8 cellular contexts compared by ENCODE assay signal in the genomic region with DNA sequence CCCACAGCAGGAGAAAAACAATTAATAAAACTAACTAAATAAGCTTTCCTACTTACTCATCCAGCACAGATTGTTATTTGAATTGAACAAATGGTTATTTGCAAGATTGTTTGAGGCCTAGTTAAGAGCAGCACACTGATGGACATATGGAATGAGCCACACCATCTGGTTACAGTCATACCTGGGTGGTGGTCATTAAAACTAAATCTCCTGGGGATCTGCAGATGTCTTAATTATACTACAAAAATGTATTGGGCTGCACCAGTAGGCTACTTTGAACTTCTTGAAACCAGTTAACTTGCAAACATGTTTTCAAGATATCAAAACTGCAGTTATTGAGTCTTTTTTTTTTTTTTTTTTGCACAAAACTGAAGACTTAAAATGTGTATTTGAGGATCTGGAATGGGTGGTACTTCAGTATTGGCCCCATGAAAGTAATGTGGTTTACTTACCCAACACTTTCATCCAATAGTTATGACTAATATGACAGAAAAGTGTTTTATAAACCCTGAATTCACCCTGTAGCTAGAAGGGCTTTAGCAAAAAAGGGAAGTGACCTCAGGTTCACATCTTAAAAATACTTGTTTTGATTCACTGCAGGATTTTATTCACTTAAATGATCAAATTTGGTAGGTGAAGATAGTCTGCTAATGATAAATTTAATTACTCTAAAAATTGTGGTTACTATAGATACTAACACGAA. TPM values are rescaled to one million over a fixed set of nuclear protein-coding genes. Genes with fewer than 3 reads are reported as not detected.
DNase-seq lines count a peak whose midpoint lies in the region; ATAC-seq and TF ChIP-seq lines count a peak whose summit lies in the region.

No MANE protein-coding gene starts in this region.

- 42 to 88% methylated on average over 1 of the region's 1 CpG for WGBS in heart right ventricle, 2 donors

- intact Hi-C loops in heart right ventricle (cut with DNase I): loop anchor here in 4 of 10 donors (5.0 to 10.0 kb wide), 3 partner anchors 175 to 285 kb away; no protein-coding TSS in a partner anchor

- no peaks in the 10 kb centered on the region for H3K4me1 ChIP-seq in foreskin keratinocyte
- H3K4me1 ChIP-seq in heart right ventricle: peaks cover 0 to 79% (median 38%) of the 10 kb centered on the region in 9 donors

- H3K27me3 ChIP-seq in foreskin keratinocyte (no peaks in the 10 kb centered on the region), heart right ventricle (no peaks in the 10 kb centered on the region)

- H3K27ac ChIP-seq in foreskin keratinocyte (no peak overlapping the region), heart right ventricle (peak overlapping the region in 1 of 10 donors; percentile 21)

- ATAC-seq in GM18505 (IDR thresholded peaks at IDR 0.05; ENCODE audit: unreplicated experiment) (peak; percentile 88), GM21786 (IDR thresholded peaks at IDR 0.05; ENCODE audit: unreplicated experiment) (peak; percentile 88), foreskin keratinocyte (peak; percentile 62), heart right ventricle (no peak)

- TF ChIP-seq CTCF in foreskin keratinocyte (conservative IDR thresholded peaks at IDR 0.05): no peak
- no peak for TF ChIP-seq CTCF in heart right ventricle (IDR thresholded peaks at IDR 0.05)

- peaks cover 0 to 17% (median 0%) of the 10 kb centered on the region in 11 donors for H3K9me3 ChIP-seq in heart right ventricle

- H3K4me3 ChIP-seq in heart right ventricle: no peak overlapping the region

- peak; percentile 48 for DNase-seq in M059J (ENCODE audit: low read depth)
- DNase-seq in foreskin keratinocyte: no peak
- DNase-seq in activated effector memory CD4-positive, alpha-beta T cell treated with anti-CD3 and anti-CD28 coated beads, Interleukin-2, amount 50 U/mL, for 16 hours: no peak
- no peak for DNase-seq in central memory CD4-positive, alpha-beta T cell
- DNase-seq in heart right ventricle: no peak
- DNase-seq in ureter (ENCODE audit: low spot score): no peak

- no peaks in the 10 kb centered on the region for H3K36me3 ChIP-seq in heart right ventricle

- TF ChIP-seq POLR2A in GM18505 (IDR thresholded peaks at IDR 0.05; ENCODE audit: borderline replicate concordance, extremely low read depth, insufficient read depth, insufficient read length): no peak

RNA-seq across cellular contexts. Expression of a gene that starts 10.8 kb away (rescaled TPM):
- 75.3 and 98.4 TPM in 2 replicates for total RNA-seq in M059J (2014; rRNA removed; shearing (Covaris generic))
- total RNA-seq in foreskin keratinocyte: 80.3 and 83.0 TPM in 2 replicates
- 42.1 and 47.6 TPM in 2 replicates for polyA plus RNA-seq in foreskin keratinocyte
- 10 to 100 TPM; 52.8 to 77.9 (median 59.0) TPM for total RNA-seq in heart right ventricle
- 10 to 100 TPM; 14.1 to 42.1 TPM for polyA plus RNA-seq in heart right ventricle
- 80.5 TPM for total RNA-seq in ureter

Comparison
In these comparisons a context has a peak if more than half of its experiments do, and no peak if none do; other contexts are left out.
1. ATAC-seq: peak in GM18505 (single experiment), GM21786 (single experiment) and foreskin keratinocyte (single experiment); none in heart right ventricle (0 of 8).